ENCODE assay signal across 8 cellular contexts in genomic region chr11:66638177-66639065, GRCh38. TPM values are rescaled to one million over a fixed set of nuclear protein-coding genes. Genes with fewer than 3 reads are reported as not detected.
DNase-seq lines count a peak whose midpoint lies in the region; ATAC-seq and TF ChIP-seq lines count a peak whose summit lies in the region.

RBM4 (plus strand) TSS chr11:66638703; CDS start chr11:66639712, 1,009 bp downstream.

- intact Hi-C loops in spleen (cut with DNase I; ENCODE audit: low total_unique reads), result no loop called here

- H3K9me3 ChIP-seq in spleen, result no peaks in the 10 kb centered on the region

- peaks cover 40 to 87% (median 66%) of the 10 kb centered on the region in 6 donors for H3K4me1 ChIP-seq in spleen

- ATAC-seq in GM19023 (IDR thresholded peaks at IDR 0.05; ENCODE audit: unreplicated experiment) (peak; percentile 97), HG03280 (IDR thresholded peaks at IDR 0.05; ENCODE audit: unreplicated experiment) (peak; percentile 94)

- TF ChIP-seq CTCF in AG09319 (IDR thresholded peaks at IDR 0.05; ENCODE audit: low read depth, low read length) (peak; percentile 8; the same call in 1 of the 2 replicates), spleen (IDR thresholded peaks at IDR 0.05 in 8 of 11, conservative IDR thresholded peaks at IDR 0.05 in 3 of 11) (peak in 4 of 11 experiments; percentile 20 to 49 (median 30))

- peak within 1 kb of the TSS; percentile 77 to 94 (median 88) for H3K4me3 ChIP-seq in spleen

- peaks cover 0 to 66% (median 27%) of the 10 kb centered on the region in 6 donors for H3K36me3 ChIP-seq in spleen

- H3K27me3 ChIP-seq in spleen (replicated peaks in 1 of 7), result no peaks in the 10 kb centered on the region

- peak; percentile 13 to 60 (median 39) for TF ChIP-seq POLR2A in spleen (IDR thresholded peaks at IDR 0.05)

- peak within 1 kb of the TSS; percentile 70 to 96 (median 92) for H3K27ac ChIP-seq in spleen

- WGBS in spleen, 5 donors, result 0 to 1% (median 0%) methylated on average over 55 to 63 of the region's 63 CpGs

- DNase-seq in AG09319 (ENCODE audit: extremely low read depth, low read depth) (peak; percentile 100), NCI-H345 treated with DMSO at 0.1 percent for 48 hours (lab: John Stamatoyannopoulos, UW; ENCODE audit: unreplicated experiment) (peak; percentile 99), inferior parietal cortex (ENCODE audit: extremely low spot score) (peak; percentile 100), spleen (peak; percentile 97)
- peak; percentile 85 to 90 (median 87) for DNase-seq in activated CD4-positive, CD25-positive, alpha-beta regulatory T cell (lab: John Stamatoyannopoulos, UW)
- peak; percentile 98 for DNase-seq in central memory CD4-positive, alpha-beta T cell

RNA-seq across cellular contexts. Expression of gene RBM4, which starts in this region (rescaled TPM):
- total RNA-seq in spleen, result 100 to 1,000 TPM; 106 to 139 (median 127) TPM
- polyA plus RNA-seq in spleen, result 100 to 1,000 TPM in 2 of 3 donors, 10 to 100 TPM in 1; 70.1 to 128 (median 102) TPM

Comparison
In these comparisons a context has a peak if more than half of its experiments do, and no peak if none do; other contexts are left out.
1. Peak in every context shown above with its lines: DNase-seq, ATAC-seq, H3K4me3 ChIP-seq and H3K27ac ChIP-seq.